ENCODE assay signal across 1 cellular context in the genomic region with DNA sequence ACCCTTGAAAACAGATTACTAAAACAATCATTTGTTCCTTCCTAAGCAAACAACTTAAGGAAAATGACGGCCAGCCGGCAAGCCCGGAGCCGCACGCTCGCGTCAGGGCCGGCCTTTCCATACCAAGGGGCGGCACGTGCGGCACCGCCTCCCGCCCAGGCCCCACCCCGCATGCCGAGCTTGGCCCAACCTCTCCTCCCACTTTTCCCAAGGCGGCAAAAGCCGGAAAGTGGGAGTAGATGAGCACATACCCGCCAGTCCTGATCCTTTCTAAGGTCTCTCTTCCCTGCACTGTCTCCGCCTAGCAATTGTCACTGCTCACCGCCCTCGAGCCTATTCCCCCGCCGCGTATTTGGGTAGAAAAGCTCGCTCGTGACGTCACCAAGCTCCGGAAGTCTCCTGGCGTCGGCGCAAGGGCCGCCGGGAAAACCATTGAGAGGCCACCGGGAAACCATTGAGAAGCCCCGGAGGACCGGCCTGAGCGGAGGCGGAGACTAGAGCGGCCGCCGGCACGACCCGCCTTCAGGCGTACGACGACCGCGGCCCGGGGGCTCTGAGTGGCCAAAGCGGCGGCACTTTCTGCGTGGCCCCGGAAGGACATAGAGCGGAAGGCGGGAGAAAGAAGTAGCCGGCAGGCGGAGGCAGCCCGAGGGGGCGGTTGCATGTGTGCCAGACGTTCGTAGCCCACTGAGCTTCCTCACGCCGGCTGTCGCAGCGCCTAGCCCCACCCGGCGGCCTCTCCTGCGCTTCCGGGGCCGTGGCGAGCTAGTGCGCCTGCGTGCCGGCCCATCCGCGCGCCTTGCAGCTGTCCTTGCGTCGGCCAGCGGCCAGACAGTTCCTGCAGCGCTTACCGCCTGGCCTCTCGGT.
TF ChIP-seq lines count a peak whose summit lies in the region.

A gene with protein sequence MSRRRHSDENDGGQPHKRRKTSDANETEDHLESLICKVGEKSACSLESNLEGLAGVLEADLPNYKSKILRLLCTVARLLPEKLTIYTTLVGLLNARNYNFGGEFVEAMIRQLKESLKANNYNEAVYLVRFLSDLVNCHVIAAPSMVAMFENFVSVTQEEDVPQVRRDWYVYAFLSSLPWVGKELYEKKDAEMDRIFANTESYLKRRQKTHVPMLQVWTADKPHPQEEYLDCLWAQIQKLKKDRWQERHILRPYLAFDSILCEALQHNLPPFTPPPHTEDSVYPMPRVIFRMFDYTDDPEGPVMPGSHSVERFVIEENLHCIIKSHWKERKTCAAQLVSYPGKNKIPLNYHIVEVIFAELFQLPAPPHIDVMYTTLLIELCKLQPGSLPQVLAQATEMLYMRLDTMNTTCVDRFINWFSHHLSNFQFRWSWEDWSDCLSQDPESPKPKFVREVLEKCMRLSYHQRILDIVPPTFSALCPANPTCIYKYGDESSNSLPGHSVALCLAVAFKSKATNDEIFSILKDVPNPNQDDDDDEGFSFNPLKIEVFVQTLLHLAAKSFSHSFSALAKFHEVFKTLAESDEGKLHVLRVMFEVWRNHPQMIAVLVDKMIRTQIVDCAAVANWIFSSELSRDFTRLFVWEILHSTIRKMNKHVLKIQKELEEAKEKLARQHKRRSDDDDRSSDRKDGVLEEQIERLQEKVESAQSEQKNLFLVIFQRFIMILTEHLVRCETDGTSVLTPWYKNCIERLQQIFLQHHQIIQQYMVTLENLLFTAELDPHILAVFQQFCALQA (plus strand): TSS at position 830 of the 867 bp plus-strand sequence. CDS start 61 bp downstream, outside the sequence.
A gene (minus strand): TSS at position 377 of the 867 bp plus-strand sequence. CDS start 5,806 bp downstream, outside the sequence.

TF ChIP-seq in K562, 482 proteins besides CTCF, POLR2A, EP300 and RAD21 (continued from another document and continues in another):
- TF ChIP-seq, protein P1, sequence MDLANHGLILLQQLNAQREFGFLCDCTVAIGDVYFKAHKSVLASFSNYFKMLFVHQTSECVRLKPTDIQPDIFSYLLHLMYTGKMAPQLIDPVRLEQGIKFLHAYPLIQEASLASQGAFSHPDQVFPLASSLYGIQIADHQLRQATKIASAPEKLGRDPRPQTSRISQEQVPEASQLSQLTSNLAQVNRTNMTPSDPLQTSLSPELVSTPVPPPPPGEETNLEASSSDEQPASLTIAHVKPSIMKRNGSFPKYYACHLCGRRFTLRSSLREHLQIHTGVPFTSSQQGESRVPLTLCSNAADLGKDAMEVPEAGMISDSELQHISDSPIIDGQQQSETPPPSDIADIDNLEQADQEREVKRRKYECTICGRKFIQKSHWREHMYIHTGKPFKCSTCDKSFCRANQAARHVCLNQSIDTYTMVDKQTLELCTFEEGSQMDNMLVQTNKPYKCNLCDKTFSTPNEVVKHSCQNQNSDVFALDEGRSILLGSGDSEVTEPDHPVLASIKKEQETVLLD (IDR thresholded peaks at IDR 0.05): peak; percentile 89
- no peak for TF ChIP-seq MTF1 (CRISPR knock-in tag; IDR thresholded peaks at IDR 0.05; ENCODE audit: borderline replicate concordance)
- peak; percentile 74; the same call in 1 of the 2 replicates for TF ChIP-seq ELF2 (CRISPR knock-in tag; IDR thresholded peaks at IDR 0.05)
- TF ChIP-seq, protein P2, sequence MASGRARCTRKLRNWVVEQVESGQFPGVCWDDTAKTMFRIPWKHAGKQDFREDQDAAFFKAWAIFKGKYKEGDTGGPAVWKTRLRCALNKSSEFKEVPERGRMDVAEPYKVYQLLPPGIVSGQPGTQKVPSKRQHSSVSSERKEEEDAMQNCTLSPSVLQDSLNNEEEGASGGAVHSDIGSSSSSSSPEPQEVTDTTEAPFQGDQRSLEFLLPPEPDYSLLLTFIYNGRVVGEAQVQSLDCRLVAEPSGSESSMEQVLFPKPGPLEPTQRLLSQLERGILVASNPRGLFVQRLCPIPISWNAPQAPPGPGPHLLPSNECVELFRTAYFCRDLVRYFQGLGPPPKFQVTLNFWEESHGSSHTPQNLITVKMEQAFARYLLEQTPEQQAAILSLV (tag; IDR thresholded peaks at IDR 0.05): no peak
- TF ChIP-seq, protein P3, sequence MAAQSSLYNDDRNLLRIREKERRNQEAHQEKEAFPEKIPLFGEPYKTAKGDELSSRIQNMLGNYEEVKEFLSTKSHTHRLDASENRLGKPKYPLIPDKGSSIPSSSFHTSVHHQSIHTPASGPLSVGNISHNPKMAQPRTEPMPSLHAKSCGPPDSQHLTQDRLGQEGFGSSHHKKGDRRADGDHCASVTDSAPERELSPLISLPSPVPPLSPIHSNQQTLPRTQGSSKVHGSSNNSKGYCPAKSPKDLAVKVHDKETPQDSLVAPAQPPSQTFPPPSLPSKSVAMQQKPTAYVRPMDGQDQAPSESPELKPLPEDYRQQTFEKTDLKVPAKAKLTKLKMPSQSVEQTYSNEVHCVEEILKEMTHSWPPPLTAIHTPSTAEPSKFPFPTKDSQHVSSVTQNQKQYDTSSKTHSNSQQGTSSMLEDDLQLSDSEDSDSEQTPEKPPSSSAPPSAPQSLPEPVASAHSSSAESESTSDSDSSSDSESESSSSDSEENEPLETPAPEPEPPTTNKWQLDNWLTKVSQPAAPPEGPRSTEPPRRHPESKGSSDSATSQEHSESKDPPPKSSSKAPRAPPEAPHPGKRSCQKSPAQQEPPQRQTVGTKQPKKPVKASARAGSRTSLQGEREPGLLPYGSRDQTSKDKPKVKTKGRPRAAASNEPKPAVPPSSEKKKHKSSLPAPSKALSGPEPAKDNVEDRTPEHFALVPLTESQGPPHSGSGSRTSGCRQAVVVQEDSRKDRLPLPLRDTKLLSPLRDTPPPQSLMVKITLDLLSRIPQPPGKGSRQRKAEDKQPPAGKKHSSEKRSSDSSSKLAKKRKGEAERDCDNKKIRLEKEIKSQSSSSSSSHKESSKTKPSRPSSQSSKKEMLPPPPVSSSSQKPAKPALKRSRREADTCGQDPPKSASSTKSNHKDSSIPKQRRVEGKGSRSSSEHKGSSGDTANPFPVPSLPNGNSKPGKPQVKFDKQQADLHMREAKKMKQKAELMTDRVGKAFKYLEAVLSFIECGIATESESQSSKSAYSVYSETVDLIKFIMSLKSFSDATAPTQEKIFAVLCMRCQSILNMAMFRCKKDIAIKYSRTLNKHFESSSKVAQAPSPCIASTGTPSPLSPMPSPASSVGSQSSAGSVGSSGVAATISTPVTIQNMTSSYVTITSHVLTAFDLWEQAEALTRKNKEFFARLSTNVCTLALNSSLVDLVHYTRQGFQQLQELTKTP (IDR thresholded peaks at IDR 0.05; ENCODE audit: low read depth in 1 of 2, partially characterized antibody in 2 of 2): peak in 1 of 2 experiments; percentile 33
- TF ChIP-seq ZNF316 (IDR thresholded peaks at IDR 0.05): no peak
- no peak for TF ChIP-seq WHSC1 (IDR thresholded peaks at IDR 0.05; ENCODE audit: low read length)
- peak; percentile 97 for TF ChIP-seq FOXP1 (CRISPR knock-in tag; IDR thresholded peaks at IDR 0.05)
- no peak for TF ChIP-seq CHCHD3 (CRISPR knock-in tag; IDR thresholded peaks at IDR 0.05)
- no peak for TF ChIP-seq SRSF3 (IDR thresholded peaks at IDR 0.05; ENCODE audit: insufficient read depth, low read length)
- TF ChIP-seq ZNF174 (CRISPR knock-in tag; IDR thresholded peaks at IDR 0.05): no peak
- TF ChIP-seq NBN (IDR thresholded peaks at IDR 0.05; ENCODE audit: low read depth): peak; percentile 100
- TF ChIP-seq ZNF146 (CRISPR knock-in tag; IDR thresholded peaks at IDR 0.05; ENCODE audit: unreplicated experiment): no peak
- TF ChIP-seq ETV5 (CRISPR knock-in tag; IDR thresholded peaks at IDR 0.05; ENCODE audit: low read depth): peak; percentile 93
- no peak for TF ChIP-seq RBM22 (IDR thresholded peaks at IDR 0.05; ENCODE audit: low read depth, low read length, poor library complexity, severe bottlenecking)
- no peak for TF ChIP-seq EHMT2 (IDR thresholded peaks at IDR 0.05)
- no peak for TF ChIP-seq SMAD2 (IDR thresholded peaks at IDR 0.05; ENCODE audit: low read depth, low read length)
- TF ChIP-seq SAFB (IDR thresholded peaks at IDR 0.05; ENCODE audit: borderline replicate concordance, low read depth, low read length): no peak
- TF ChIP-seq ATF1 (CRISPR knock-in tag; IDR thresholded peaks at IDR 0.05): peak; percentile 56
- TF ChIP-seq ATF1 (tag; IDR thresholded peaks at IDR 0.05): peak; percentile 99
- TF ChIP-seq ZFP36 (IDR thresholded peaks at IDR 0.05; ENCODE audit: low read depth, low read length, partially characterized antibody): no peak
- TF ChIP-seq, protein P4, sequence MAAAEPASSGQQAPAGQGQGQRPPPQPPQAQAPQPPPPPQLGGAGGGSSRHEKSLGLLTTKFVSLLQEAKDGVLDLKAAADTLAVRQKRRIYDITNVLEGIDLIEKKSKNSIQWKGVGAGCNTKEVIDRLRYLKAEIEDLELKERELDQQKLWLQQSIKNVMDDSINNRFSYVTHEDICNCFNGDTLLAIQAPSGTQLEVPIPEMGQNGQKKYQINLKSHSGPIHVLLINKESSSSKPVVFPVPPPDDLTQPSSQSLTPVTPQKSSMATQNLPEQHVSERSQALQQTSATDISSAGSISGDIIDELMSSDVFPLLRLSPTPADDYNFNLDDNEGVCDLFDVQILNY (CRISPR knock-in tag; IDR thresholded peaks at IDR 0.05): no peak; the same call in 1 of the 2 replicates
- TF ChIP-seq ZKSCAN8 (CRISPR knock-in tag; IDR thresholded peaks at IDR 0.05): no peak
- no peak for TF ChIP-seq ZKSCAN1 (IDR thresholded peaks at IDR 0.05; ENCODE audit: low read depth, low read length)
- TF ChIP-seq SIRT6 (IDR thresholded peaks at IDR 0.05; ENCODE audit: low read depth, low read length): no peak
- TF ChIP-seq CHD1 (IDR thresholded peaks at IDR 0.05; ENCODE audit: low read length): no peak
- no peak for TF ChIP-seq ZNF274 (IDR thresholded peaks at IDR 0.05; ENCODE audit: borderline replicate concordance, low read depth, low read length)
- TF ChIP-seq CBFA2T3 (IDR thresholded peaks at IDR 0.05): 0 out of 2 replicates have a peak, but pooled peaks have one; percentile 8
- TF ChIP-seq TCF3 (CRISPR knock-in tag; IDR thresholded peaks at IDR 0.05): no peak
- no peak for TF ChIP-seq ARHGAP35 (IDR thresholded peaks at IDR 0.05; ENCODE audit: partially characterized antibody)
- no peak for TF ChIP-seq SETDB1 (IDR thresholded peaks at IDR 0.05; ENCODE audit: low read length)
- no peak for TF ChIP-seq KLF10 (CRISPR knock-in tag; IDR thresholded peaks at IDR 0.05)
- TF ChIP-seq SIX5 (IDR thresholded peaks at IDR 0.05; ENCODE audit: borderline replicate concordance in 1 of 2, insufficient read depth in 1 of 2, low read depth in 1 of 2, low read length in 2 of 2): peak in 1 of 2 experiments; percentile 36; a peak in 1 of 4 replicates
- no peak for TF ChIP-seq JUNB (CRISPR knock-in tag; conservative IDR thresholded peaks at IDR 0.05)
- no peak for TF ChIP-seq ZNF445 (CRISPR knock-in tag; IDR thresholded peaks at IDR 0.05; ENCODE audit: low read depth)
- TF ChIP-seq HOXB6 (CRISPR knock-in tag; IDR thresholded peaks at IDR 0.05; ENCODE audit: borderline replicate concordance): no peak
- TF ChIP-seq SUPT5H (IDR thresholded peaks at IDR 0.05): peak; percentile 80; the same call in 1 of the 2 replicates
- TF ChIP-seq, protein P5, sequence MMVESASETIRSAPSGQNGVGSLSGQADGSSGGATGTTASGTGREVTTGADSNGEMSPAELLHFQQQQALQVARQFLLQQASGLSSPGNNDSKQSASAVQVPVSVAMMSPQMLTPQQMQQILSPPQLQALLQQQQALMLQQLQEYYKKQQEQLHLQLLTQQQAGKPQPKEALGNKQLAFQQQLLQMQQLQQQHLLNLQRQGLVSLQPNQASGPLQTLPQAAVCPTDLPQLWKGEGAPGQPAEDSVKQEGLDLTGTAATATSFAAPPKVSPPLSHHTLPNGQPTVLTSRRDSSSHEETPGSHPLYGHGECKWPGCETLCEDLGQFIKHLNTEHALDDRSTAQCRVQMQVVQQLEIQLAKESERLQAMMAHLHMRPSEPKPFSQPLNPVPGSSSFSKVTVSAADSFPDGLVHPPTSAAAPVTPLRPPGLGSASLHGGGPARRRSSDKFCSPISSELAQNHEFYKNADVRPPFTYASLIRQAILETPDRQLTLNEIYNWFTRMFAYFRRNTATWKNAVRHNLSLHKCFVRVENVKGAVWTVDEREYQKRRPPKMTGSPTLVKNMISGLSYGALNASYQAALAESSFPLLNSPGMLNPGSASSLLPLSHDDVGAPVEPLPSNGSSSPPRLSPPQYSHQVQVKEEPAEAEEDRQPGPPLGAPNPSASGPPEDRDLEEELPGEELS (CRISPR knock-in tag; IDR thresholded peaks at IDR 0.05; ENCODE audit: borderline replicate concordance): peak; percentile 96; the same call in 1 of the 2 replicates
- TF ChIP-seq MEF2D (tag; conservative IDR thresholded peaks at IDR 0.05; ENCODE audit: low read depth): peak; percentile 36
- no peak for TF ChIP-seq ADNP (tag; IDR thresholded peaks at IDR 0.05)
- TF ChIP-seq RFX5 (IDR thresholded peaks at IDR 0.05; ENCODE audit: low read depth, low read length): peak; percentile 77
- TF ChIP-seq, protein P6, sequence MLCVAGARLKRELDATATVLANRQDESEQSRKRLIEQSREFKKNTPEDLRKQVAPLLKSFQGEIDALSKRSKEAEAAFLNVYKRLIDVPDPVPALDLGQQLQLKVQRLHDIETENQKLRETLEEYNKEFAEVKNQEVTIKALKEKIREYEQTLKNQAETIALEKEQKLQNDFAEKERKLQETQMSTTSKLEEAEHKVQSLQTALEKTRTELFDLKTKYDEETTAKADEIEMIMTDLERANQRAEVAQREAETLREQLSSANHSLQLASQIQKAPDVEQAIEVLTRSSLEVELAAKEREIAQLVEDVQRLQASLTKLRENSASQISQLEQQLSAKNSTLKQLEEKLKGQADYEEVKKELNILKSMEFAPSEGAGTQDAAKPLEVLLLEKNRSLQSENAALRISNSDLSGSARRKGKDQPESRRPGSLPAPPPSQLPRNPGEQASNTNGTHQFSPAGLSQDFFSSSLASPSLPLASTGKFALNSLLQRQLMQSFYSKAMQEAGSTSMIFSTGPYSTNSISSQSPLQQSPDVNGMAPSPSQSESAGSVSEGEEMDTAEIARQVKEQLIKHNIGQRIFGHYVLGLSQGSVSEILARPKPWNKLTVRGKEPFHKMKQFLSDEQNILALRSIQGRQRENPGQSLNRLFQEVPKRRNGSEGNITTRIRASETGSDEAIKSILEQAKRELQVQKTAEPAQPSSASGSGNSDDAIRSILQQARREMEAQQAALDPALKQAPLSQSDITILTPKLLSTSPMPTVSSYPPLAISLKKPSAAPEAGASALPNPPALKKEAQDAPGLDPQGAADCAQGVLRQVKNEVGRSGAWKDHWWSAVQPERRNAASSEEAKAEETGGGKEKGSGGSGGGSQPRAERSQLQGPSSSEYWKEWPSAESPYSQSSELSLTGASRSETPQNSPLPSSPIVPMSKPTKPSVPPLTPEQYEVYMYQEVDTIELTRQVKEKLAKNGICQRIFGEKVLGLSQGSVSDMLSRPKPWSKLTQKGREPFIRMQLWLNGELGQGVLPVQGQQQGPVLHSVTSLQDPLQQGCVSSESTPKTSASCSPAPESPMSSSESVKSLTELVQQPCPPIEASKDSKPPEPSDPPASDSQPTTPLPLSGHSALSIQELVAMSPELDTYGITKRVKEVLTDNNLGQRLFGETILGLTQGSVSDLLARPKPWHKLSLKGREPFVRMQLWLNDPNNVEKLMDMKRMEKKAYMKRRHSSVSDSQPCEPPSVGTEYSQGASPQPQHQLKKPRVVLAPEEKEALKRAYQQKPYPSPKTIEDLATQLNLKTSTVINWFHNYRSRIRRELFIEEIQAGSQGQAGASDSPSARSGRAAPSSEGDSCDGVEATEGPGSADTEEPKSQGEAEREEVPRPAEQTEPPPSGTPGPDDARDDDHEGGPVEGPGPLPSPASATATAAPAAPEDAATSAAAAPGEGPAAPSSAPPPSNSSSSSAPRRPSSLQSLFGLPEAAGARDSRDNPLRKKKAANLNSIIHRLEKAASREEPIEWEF (CRISPR knock-in tag; IDR thresholded peaks at IDR 0.05): no peak
- TF ChIP-seq SRSF9 (IDR thresholded peaks at IDR 0.05; ENCODE audit: borderline replicate concordance, low read depth, low read length): no peak
- TF ChIP-seq FIP1L1 (IDR thresholded peaks at IDR 0.05; ENCODE audit: low read depth, low read length, poor library complexity, severe bottlenecking): no peak
- TF ChIP-seq ERF (CRISPR knock-in tag; IDR thresholded peaks at IDR 0.05): 0 out of 2 replicates have a peak, but pooled peaks have one; percentile 35
- TF ChIP-seq ZFX (CRISPR knock-in tag; IDR thresholded peaks at IDR 0.05): peak; percentile 93
- TF ChIP-seq ZNF444 (CRISPR knock-in tag; IDR thresholded peaks at IDR 0.05): no peak
